ENCODE assay signal across 1 cellular context in the genomic region with DNA sequence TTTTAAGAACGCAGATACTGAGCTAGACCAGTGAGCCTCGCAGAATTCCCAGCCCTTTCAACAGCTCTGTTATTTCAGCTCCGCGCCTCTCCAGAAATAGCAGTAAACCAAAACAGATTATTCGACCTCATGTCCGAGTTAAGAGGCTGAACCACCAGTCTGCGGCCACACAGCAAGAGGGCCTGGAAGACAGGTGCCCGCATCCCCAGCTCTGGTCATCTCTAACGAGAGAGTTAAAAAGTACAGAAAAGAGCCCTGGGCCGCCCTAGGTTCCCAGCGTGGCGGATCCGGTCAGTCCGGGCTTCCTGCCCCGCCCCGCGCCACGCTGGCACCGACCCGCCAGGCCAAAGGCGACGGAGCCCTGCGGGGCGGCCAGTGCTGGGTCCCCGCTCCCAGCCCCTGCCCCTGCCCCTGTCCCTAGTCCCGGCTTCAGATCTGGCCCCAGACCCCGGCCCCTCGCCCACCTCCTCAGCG.
TF ChIP-seq lines count a peak whose summit lies in the region.

No MANE protein-coding gene starts in this region.

TF ChIP-seq in GM23338, 12 proteins besides CTCF, POLR2A, EP300 and RAD21 (continued from another document):
- TF ChIP-seq STAT1 (IDR thresholded peaks at IDR 0.05; ENCODE audit: unreplicated experiment): no peak
- TF ChIP-seq POLR2AphosphoS5 (IDR thresholded peaks at IDR 0.05; ENCODE audit: low read depth): no peak
- TF ChIP-seq EZH2 (IDR thresholded peaks at IDR 0.05; ENCODE audit: low read depth, unreplicated experiment): no peak
- TF ChIP-seq, protein P1, sequence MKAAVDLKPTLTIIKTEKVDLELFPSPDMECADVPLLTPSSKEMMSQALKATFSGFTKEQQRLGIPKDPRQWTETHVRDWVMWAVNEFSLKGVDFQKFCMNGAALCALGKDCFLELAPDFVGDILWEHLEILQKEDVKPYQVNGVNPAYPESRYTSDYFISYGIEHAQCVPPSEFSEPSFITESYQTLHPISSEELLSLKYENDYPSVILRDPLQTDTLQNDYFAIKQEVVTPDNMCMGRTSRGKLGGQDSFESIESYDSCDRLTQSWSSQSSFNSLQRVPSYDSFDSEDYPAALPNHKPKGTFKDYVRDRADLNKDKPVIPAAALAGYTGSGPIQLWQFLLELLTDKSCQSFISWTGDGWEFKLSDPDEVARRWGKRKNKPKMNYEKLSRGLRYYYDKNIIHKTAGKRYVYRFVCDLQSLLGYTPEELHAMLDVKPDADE (IDR thresholded peaks at IDR 0.05): peak; percentile 4; the same call in 1 of the 2 replicates
- TF ChIP-seq ZNF114 (CRISPR knock-in tag; IDR thresholded peaks at IDR 0.05): no peak
